9 cellular contexts compared by ENCODE assay signal in genomic region chr6:125114248-125114858, GRCh38. TPM values are rescaled to one million over a fixed set of nuclear protein-coding genes. Genes with fewer than 3 reads are reported as not detected.
DNase-seq lines count a peak whose midpoint lies in the region; ATAC-seq and TF ChIP-seq lines count a peak whose summit lies in the region.
"Had no signal": no experiment of that assay in that cellular context is flagged by ENCODE, and none has a peak within 500 bp of the region (broad histone marks: within the 10 kb centered on the region; RNA-seq: fewer than 3 reads in every experiment).

No MANE protein-coding gene starts in this region.

- H3K36me3 Mint-ChIP-seq in activated naive CD4-positive, alpha-beta T cell treated with anti-CD3 and anti-CD28 coated beads for 36 hours (ENCODE audit: low read depth) = peaks cover 12% of the 10 kb centered on the region

- H3K4me3 ChIP-seq in GM06990 (replicated peaks; ENCODE audit: low read depth, low read length) = no peak overlapping the region
- H3K4me3 ChIP-seq in left ventricle myocardium inferior = no peak overlapping the region

- no peak overlapping the region for H3K27ac Mint-ChIP-seq in activated naive CD4-positive, alpha-beta T cell treated with anti-CD3 and anti-CD28 coated beads for 36 hours
- H3K27ac Mint-ChIP-seq: activated B cell treated with CpG ODN at 0.5 μM for 24 hours had no signal

- intact Hi-C loops in activated naive CD4-positive, alpha-beta T cell treated with anti-CD3 and anti-CD28 coated beads for 36 hours (cut with micrococcal nuclease) = loop anchor here (1.0 to 5.0 kb wide), 3 partner anchors 152 to 1312 kb away; partner anchors contain the start of gene RNF217
- intact Hi-C loops in left ventricle myocardium inferior (cut with micrococcal nuclease) = loop anchor here (2.0 kb wide), 1 partner anchor 244 kb away; no protein-coding TSS in a partner anchor

- no peaks in the 10 kb centered on the region for H3K36me3 ChIP-seq in GM06990 (ENCODE audit: control insufficient read depth, insufficient read depth, low read length)
- H3K36me3 ChIP-seq in left ventricle myocardium inferior = no peaks in the 10 kb centered on the region

- TF ChIP-seq CTCF in GM06990 (IDR thresholded peaks at IDR 0.05; ENCODE audit: insufficient read depth, low read length, poor library complexity, severe bottlenecking) (peak; percentile 63), left ventricle myocardium inferior (IDR thresholded peaks at IDR 0.05; ENCODE audit: borderline replicate concordance) (peak; percentile 92)

- H3K4me1 Mint-ChIP-seq in activated naive CD4-positive, alpha-beta T cell treated with anti-CD3 and anti-CD28 coated beads for 36 hours (ENCODE audit: low read depth) = no peaks in the 10 kb centered on the region
- H3K4me1 Mint-ChIP-seq: activated B cell treated with CpG ODN at 0.5 μM for 24 hours had no signal

- DNase-seq in GM06990 (ENCODE audit: extremely low read depth, insufficient read length) = no peak
- peak; percentile 83 for DNase-seq in NCI-H82 (lab: John Stamatoyannopoulos, UW)
- DNase-seq in activated naive CD4-positive, alpha-beta T cell treated with anti-CD3 and anti-CD28 coated beads for 36 hours = peak; percentile 76
- no peak for DNase-seq in left ventricle myocardium inferior
- peak; percentile 5 to 37 (median 6) for DNase-seq in stimulated activated CD4-positive, alpha-beta T cell treated with anti-CD3 and anti-CD28 coated beads, Interleukin-12 subunit alpha, Interleukin-12 subunit beta, amount 100 ng/mL, for 48 hours (ENCODE audit: low read depth in 2 of 3, low spot score in 1 of 3)
- no peak for DNase-seq in middle frontal gyrus (ENCODE audit: extremely low spot score, low spot score)
- DNase-seq: activated B cell treated with CpG ODN at 0.5 μM for 24 hours had no signal

- H3K27ac ChIP-seq in left ventricle myocardium inferior (replicated peaks) = no peak overlapping the region

- H3K9me3 Mint-ChIP-seq in activated naive CD4-positive, alpha-beta T cell treated with anti-CD3 and anti-CD28 coated beads for 36 hours = peaks cover 25% of the 10 kb centered on the region

- no peaks in the 10 kb centered on the region for H3K27me3 Mint-ChIP-seq in activated naive CD4-positive, alpha-beta T cell treated with anti-CD3 and anti-CD28 coated beads for 36 hours (ENCODE audit: low read depth)
- H3K27me3 Mint-ChIP-seq: activated B cell treated with CpG ODN at 0.5 μM for 24 hours had no signal

- CTCF ChIA-PET in activated naive CD4-positive, alpha-beta T cell treated with anti-CD3 and anti-CD28 coated beads for 36 hours (lab: Charles Lee) = interaction anchor here (0.6 to 4.2 kb wide), 22 partner anchors 9 to 563 kb away, joined by 3 to 82 read pairs (median 3); partner anchors contain the start of gene TPD52L1

- ATAC-seq in HG03159 (IDR thresholded peaks at IDR 0.05; ENCODE audit: unreplicated experiment) (peak; percentile 76), HG03378 (IDR thresholded peaks at IDR 0.05; ENCODE audit: unreplicated experiment) (no peak)

- H3K4me3 Mint-ChIP-seq in activated naive CD4-positive, alpha-beta T cell treated with anti-CD3 and anti-CD28 coated beads for 36 hours = no peak overlapping the region
- H3K4me3 Mint-ChIP-seq: activated B cell treated with CpG ODN at 0.5 μM for 24 hours had no signal

- H3K27me3 ChIP-seq in GM06990 (replicated peaks; ENCODE audit: control insufficient read depth, insufficient read depth, low read length) (no peaks in the 10 kb centered on the region; the same call in 1 of the 2 replicates), left ventricle myocardium inferior (ENCODE audit: low read depth) (no peaks in the 10 kb centered on the region)

- peaks cover 33% of the 10 kb centered on the region for H3K9me3 ChIP-seq in left ventricle myocardium inferior (replicated peaks)

- no peaks in the 10 kb centered on the region for H3K4me1 ChIP-seq in left ventricle myocardium inferior

RNA-seq across cellular contexts. Expression of gene TPD52L1, which starts 39.2 kb away (rescaled TPM):
- total RNA-seq in activated naive CD4-positive, alpha-beta T cell treated with anti-CD3 and anti-CD28 coated beads for 36 hours = 1 to 10 TPM; 5.6 to 5.7 TPM
- total RNA-seq in left ventricle myocardium inferior = 64.0 TPM
- total RNA-seq: activated B cell treated with CpG ODN at 0.5 μM for 24 hours had no signal

Comparison
In these comparisons a context has a peak if more than half of its experiments do, and no peak if none do; other contexts are left out.
1. DNase-seq: peak in NCI-H82 (single experiment), activated naive CD4-positive, alpha-beta T cell treated with anti-CD3 and anti-CD28 coated beads for 36 hours (single experiment) and stimulated activated CD4-positive, alpha-beta T cell treated with anti-CD3 and anti-CD28 coated beads, Interleukin-12 subunit alpha, Interleukin-12 subunit beta, amount 100 ng/mL, for 48 hours (3 of 3); none in GM06990 (single experiment), left ventricle myocardium inferior (single experiment) and middle frontal gyrus (single experiment).